In the genomic region with DNA sequence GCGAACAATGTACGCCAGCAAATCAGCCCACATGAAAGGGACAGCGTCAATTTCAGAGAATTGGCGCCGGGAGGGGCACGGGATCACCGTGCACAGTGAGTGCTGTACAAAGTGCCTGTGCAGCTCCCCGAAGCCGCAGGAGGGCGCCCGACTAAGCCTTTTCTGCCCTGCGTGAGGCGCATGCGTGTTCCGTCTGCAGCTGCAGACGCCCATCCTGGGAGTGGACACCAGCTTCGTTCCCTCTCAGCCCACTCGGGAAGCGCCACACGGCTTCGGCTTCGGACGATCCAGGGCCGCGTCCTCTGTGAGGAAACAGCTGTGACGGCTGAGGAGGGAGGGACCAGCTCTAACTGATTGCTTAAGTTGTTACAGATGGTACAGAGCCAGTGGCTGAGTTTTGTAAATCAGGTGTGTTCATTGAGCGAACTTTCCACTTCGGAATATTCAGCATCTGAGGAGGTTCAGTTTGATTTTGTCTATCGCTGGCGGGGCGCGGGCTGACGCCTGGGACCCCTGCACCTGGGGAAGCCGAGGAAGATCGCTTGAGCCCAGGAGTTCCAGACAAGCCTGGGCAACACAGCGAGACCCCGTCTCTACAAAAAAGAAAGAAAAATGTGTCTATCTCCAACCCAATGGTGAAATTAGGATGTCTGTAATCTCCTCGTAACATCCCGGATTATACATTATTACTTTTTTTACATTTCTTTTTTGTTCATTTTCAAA, we compare ENCODE assay signal across 8 cellular contexts. TPM values are rescaled to one million over a fixed set of nuclear protein-coding genes. Genes with fewer than 3 reads are reported as not detected.
DNase-seq lines count a peak whose midpoint lies in the region; ATAC-seq and TF ChIP-seq lines count a peak whose summit lies in the region.

No MANE protein-coding gene starts in this region.

- peak; percentile 83 for TF ChIP-seq CTCF in fibroblast of pulmonary artery (IDR thresholded peaks at IDR 0.05; ENCODE audit: low read length, missing control alignments)

- CTCF ChIA-PET in naive thymus-derived CD4-positive, alpha-beta T cell (lab: Charles Lee), result interaction anchor here (0.7 to 2.1 kb wide), 9 partner anchors 8 to 440 kb away, joined by 3 to 10 read pairs (median 4); a partner anchor contains a TSS

- H3K27me3 Mint-ChIP-seq in naive thymus-derived CD4-positive, alpha-beta T cell, result peaks cover 11 to 44% (median 22%) of the 10 kb centered on the region in 5 donors

- no peaks in the 10 kb centered on the region for H3K27me3 ChIP-seq in naive thymus-derived CD4-positive, alpha-beta T cell (ENCODE audit: control insufficient read depth in 2 of 2, insufficient read depth in 2 of 2, low read length in 2 of 2)

- H3K4me3 Mint-ChIP-seq in naive thymus-derived CD4-positive, alpha-beta T cell, result peak overlapping the region; percentile 71 to 88 (median 82)

- POLR2A ChIA-PET in naive thymus-derived CD4-positive, alpha-beta T cell (lab: Charles Lee), result interaction anchor here (0.7 to 1.3 kb wide), 5 partner anchors 12 to 262 kb away, joined by 3 to 9 read pairs (median 3); no protein-coding TSS in a partner anchor

- H3K9me3 ChIP-seq in naive thymus-derived CD4-positive, alpha-beta T cell (ENCODE audit: control insufficient read depth in 2 of 3, low read length in 3 of 3), result no peaks in the 10 kb centered on the region

- TF ChIP-seq RAD21 in Ishikawa (IDR thresholded peaks at IDR 0.05; ENCODE audit: low read depth), result peak; percentile 55; the same call in 1 of the 2 replicates

- peaks cover 0 to 3% (median 0%) of the 10 kb centered on the region in 11 donors for H3K9me3 Mint-ChIP-seq in naive thymus-derived CD4-positive, alpha-beta T cell

- peak overlapping the region; percentile 21 to 99 (median 97) for H3K27ac Mint-ChIP-seq in naive thymus-derived CD4-positive, alpha-beta T cell

- DNase-seq in DMS53 treated with DMSO at 0.1 percent for 48 hours (lab: John Stamatoyannopoulos, UW; ENCODE audit: unreplicated experiment) (peak; percentile 73), RPMI7951 (ENCODE audit: low read depth) (peak; percentile 63), fibroblast of pulmonary artery (ENCODE audit: low read depth) (peak; percentile 90)
- DNase-seq in activated T-helper 9 cell treated with anti-CD3 and anti-CD28 coated beads, Interleukin-2, amount 50 U/mL, for 16 hours (ENCODE audit: low read depth), result peak; percentile 87
- peak; percentile 86 to 96 (median 94) for DNase-seq in naive thymus-derived CD4-positive, alpha-beta T cell
- DNase-seq in stimulated activated CD8-positive, alpha-beta memory T cell treated with anti-CD3 and anti-CD28 coated beads, Interleukin-7, amount 100 ng/mL, for 24 hours (ENCODE audit: low read depth), result peak; percentile 88

- peaks cover 5 to 8% of the 10 kb centered on the region in 2 donors for H3K4me1 ChIP-seq in naive thymus-derived CD4-positive, alpha-beta T cell (ENCODE audit: control insufficient read depth in 2 of 2, insufficient read depth in 2 of 2, low read length in 2 of 2)

- TF ChIP-seq EP300 in Ishikawa (IDR thresholded peaks at IDR 0.05; ENCODE audit: borderline replicate concordance), result no peak

- H3K36me3 ChIP-seq in naive thymus-derived CD4-positive, alpha-beta T cell (ENCODE audit: control insufficient read depth in 2 of 3, insufficient read depth in 3 of 3, low read length in 3 of 3), result no peaks in the 10 kb centered on the region

- peaks cover 0 to 30% (median 21%) of the 10 kb centered on the region in 7 donors for H3K4me1 Mint-ChIP-seq in naive thymus-derived CD4-positive, alpha-beta T cell

- intact Hi-C loops in naive thymus-derived CD4-positive, alpha-beta T cell (cut with micrococcal nuclease), result loop anchor here (1.0 to 10.0 kb wide), 9 partner anchors 15 to 720 kb away; a partner anchor contains a TSS

- ATAC-seq in naive thymus-derived CD4-positive, alpha-beta T cell, result peak; percentile 99
- no peak for ATAC-seq in HG03457 (IDR thresholded peaks at IDR 0.05; ENCODE audit: unreplicated experiment)

- peak overlapping the region; percentile 50 for H3K4me3 ChIP-seq in fibroblast of pulmonary artery (replicated peaks; ENCODE audit: low read depth, low read length)
- H3K4me3 ChIP-seq in naive thymus-derived CD4-positive, alpha-beta T cell (ENCODE audit: low read length), result peak overlapping the region; percentile 62

- peaks cover 0 to 3% (median 0%) of the 10 kb centered on the region in 5 donors for H3K36me3 Mint-ChIP-seq in naive thymus-derived CD4-positive, alpha-beta T cell

- H3K27ac ChIP-seq in naive thymus-derived CD4-positive, alpha-beta T cell (ENCODE audit: low read depth, low read length), result peak overlapping the region; percentile 94

TF ChIP-seq in Ishikawa, 13 proteins besides CTCF, POLR2A, EP300 and RAD21:
- TF ChIP-seq TCF12 (IDR thresholded peaks at IDR 0.05; ENCODE audit: low read depth), result no peak
- TF ChIP-seq CREB1 (IDR thresholded peaks at IDR 0.05; ENCODE audit: low read depth), result no peak
- no peak for TF ChIP-seq YY1 (IDR thresholded peaks at IDR 0.05; ENCODE audit: low read depth)
- TF ChIP-seq CEBPB (IDR thresholded peaks at IDR 0.05), result no peak
- TF ChIP-seq, protein P1, sequence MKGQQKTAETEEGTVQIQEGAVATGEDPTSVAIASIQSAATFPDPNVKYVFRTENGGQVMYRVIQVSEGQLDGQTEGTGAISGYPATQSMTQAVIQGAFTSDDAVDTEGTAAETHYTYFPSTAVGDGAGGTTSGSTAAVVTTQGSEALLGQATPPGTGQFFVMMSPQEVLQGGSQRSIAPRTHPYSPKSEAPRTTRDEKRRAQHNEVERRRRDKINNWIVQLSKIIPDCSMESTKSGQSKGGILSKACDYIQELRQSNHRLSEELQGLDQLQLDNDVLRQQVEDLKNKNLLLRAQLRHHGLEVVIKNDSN (IDR thresholded peaks at IDR 0.05), result 0 out of 2 replicates have a peak, but pooled peaks have one; percentile 22
- TF ChIP-seq ZBTB7A (IDR thresholded peaks at IDR 0.05; ENCODE audit: low read depth), result no peak
- TF ChIP-seq, protein P2, sequence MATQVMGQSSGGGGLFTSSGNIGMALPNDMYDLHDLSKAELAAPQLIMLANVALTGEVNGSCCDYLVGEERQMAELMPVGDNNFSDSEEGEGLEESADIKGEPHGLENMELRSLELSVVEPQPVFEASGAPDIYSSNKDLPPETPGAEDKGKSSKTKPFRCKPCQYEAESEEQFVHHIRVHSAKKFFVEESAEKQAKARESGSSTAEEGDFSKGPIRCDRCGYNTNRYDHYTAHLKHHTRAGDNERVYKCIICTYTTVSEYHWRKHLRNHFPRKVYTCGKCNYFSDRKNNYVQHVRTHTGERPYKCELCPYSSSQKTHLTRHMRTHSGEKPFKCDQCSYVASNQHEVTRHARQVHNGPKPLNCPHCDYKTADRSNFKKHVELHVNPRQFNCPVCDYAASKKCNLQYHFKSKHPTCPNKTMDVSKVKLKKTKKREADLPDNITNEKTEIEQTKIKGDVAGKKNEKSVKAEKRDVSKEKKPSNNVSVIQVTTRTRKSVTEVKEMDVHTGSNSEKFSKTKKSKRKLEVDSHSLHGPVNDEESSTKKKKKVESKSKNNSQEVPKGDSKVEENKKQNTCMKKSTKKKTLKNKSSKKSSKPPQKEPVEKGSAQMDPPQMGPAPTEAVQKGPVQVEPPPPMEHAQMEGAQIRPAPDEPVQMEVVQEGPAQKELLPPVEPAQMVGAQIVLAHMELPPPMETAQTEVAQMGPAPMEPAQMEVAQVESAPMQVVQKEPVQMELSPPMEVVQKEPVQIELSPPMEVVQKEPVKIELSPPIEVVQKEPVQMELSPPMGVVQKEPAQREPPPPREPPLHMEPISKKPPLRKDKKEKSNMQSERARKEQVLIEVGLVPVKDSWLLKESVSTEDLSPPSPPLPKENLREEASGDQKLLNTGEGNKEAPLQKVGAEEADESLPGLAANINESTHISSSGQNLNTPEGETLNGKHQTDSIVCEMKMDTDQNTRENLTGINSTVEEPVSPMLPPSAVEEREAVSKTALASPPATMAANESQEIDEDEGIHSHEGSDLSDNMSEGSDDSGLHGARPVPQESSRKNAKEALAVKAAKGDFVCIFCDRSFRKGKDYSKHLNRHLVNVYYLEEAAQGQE (IDR thresholded peaks at IDR 0.05; ENCODE audit: low read depth), result peak; percentile 29; the same call in 1 of the 2 replicates
- TF ChIP-seq FOXM1 (IDR thresholded peaks at IDR 0.05; ENCODE audit: borderline replicate concordance, low read depth), result no peak
- TF ChIP-seq, protein P3, sequence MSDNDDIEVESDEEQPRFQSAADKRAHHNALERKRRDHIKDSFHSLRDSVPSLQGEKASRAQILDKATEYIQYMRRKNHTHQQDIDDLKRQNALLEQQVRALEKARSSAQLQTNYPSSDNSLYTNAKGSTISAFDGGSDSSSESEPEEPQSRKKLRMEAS (IDR thresholded peaks at IDR 0.05), result peak; percentile 63; the same call in 1 of the 2 replicates

RNA-seq across cellular contexts. Expression of a gene that starts 15.4 kb away (rescaled TPM):
- total RNA-seq in RPMI7951 (2014; rRNA removed; shearing (Covaris generic)), result 4.7 and 5.2 TPM in 2 replicates
- 10 to 100 TPM in 4 of 5 experiments, 1 to 10 TPM in 1; 9.6 to 18.1 (median 13.4) TPM for total RNA-seq in naive thymus-derived CD4-positive, alpha-beta T cell
- 10 to 100 TPM; 12.9 to 13.5 TPM for polyA plus RNA-seq in naive thymus-derived CD4-positive, alpha-beta T cell
